Comparison of ENCODE assay signal across 8 cellular contexts in the genomic region with DNA sequence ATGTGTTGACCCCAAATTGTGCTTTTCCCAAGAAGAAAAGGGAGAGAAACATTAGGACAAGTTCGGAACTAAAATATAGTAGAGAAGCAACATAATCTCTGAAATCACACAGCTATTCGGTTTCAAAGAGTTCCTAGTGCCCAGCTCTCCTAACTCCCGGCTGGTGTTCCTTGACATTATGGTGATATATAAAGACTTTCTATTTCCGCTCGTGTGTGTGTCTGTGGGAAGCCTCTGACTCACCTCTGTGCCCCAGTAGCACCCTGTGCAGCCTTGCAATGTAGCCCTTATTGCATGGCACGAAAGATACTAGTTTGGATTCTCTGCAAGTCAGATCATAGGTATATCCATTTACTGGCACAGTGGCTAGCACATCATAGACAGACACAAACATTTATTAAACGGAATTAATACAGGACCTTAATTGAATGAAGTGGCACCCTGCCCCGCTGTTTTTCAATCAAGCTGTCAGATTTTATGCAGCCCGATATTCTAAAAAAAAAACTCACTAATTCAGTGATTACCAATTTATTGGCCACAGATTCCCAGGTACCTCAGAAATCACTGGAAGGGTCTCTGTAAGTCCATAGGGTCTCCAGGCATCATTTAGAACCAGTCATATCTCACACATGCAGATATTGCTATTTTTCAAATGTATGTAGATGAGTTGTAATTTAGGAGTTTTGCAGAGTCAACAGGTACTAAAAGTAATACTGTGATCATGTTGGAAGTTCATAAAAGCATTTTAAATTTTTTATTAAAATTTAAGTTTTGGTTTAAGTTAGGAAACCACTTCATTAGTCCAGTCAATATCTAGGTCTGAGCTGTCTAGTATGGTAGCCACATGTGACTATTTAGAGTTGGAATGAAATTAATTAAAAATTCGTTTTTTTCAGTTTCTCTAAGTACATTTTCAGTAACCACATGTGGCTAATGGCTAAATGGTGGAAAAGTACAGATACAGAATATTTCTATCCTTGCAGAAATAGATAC. TPM values are rescaled to one million over a fixed set of nuclear protein-coding genes. Genes with fewer than 3 reads are reported as not detected.
DNase-seq lines count a peak whose midpoint lies in the region; ATAC-seq, FAIRE-seq and TF ChIP-seq lines count a peak whose summit lies in the region.

No MANE protein-coding gene starts in this region.

- ATAC-seq in GM21717 (IDR thresholded peaks at IDR 0.05; ENCODE audit: unreplicated experiment) (no peak), GM18498 (IDR thresholded peaks at IDR 0.05; ENCODE audit: unreplicated experiment) (no peak), HG03108 (IDR thresholded peaks at IDR 0.05; ENCODE audit: unreplicated experiment) (no peak)

- no peak for TF ChIP-seq CTCF in HEK293 (tag by site-specific recombination; IDR thresholded peaks at IDR 0.05)

- FAIRE-seq in small intestine (lab: Jason Lieb, UNC): no peak

- H3K27me3 ChIP-seq in small intestine (ENCODE audit: control insufficient read depth in 2 of 2, insufficient read depth in 2 of 2, low read length in 2 of 2): no peaks in the 10 kb centered on the region

- DNase-seq in AG08395 (ENCODE audit: low spot score) (peak; percentile 18), amniotic epithelial cell (ENCODE audit: low read depth) (peak; percentile 65), small intestine (peak; percentile 6)

- peak overlapping the region; percentile 83 for H3K4me3 ChIP-seq in HEK293 (ENCODE audit: low read depth, low read length)
- peak overlapping the region; percentile 70 for H3K4me3 ChIP-seq in iPS-11a (ENCODE audit: low read depth, low read length)
- H3K4me3 ChIP-seq in small intestine (ENCODE audit: low read depth in 1 of 2, low read length in 2 of 2): no peak overlapping the region

- POLR2A ChIA-PET in HEK293 (lab: Yijun Ruan, JAX): interaction anchor here (0.5 to 1.3 kb wide), 2 partner anchors 12 kb away, joined by 3 to 5 read pairs; no protein-coding TSS in a partner anchor

- H3K9me3 ChIP-seq in HEK293 (ENCODE audit: control insufficient read depth, insufficient read depth, low read depth, low read length) (no peaks in the 10 kb centered on the region), small intestine (ENCODE audit: control insufficient read depth, low read depth) (no peaks in the 10 kb centered on the region)

- H3K36me3 ChIP-seq in HEK293 (ENCODE audit: control insufficient read depth in 2 of 2, insufficient read depth in 1 of 2, low read length in 2 of 2): peaks cover 0 to 6% of the 10 kb centered on the region in 2 experiments; a peak in 2 of 3 replicates
- H3K36me3 ChIP-seq in small intestine (ENCODE audit: control insufficient read depth in 2 of 2, insufficient read depth in 2 of 2, low read length in 2 of 2): no peaks in the 10 kb centered on the region

- H3K4me1 ChIP-seq in HEK293 (ENCODE audit: control insufficient read depth, insufficient read depth, low read length): no peaks in the 10 kb centered on the region
- no peaks in the 10 kb centered on the region for H3K4me1 ChIP-seq in small intestine (ENCODE audit: control insufficient read depth in 2 of 2, insufficient read depth in 1 of 2, low read depth in 1 of 2, low read length in 1 of 2)

- 20 to 25% (median 23%) methylated on average over 10 of the region's 10 CpGs for WGBS in small intestine, 3 donors

- CTCF ChIA-PET in HEK293 (lab: Yijun Ruan, JAX): no interaction called here

- H3K27ac ChIP-seq in HEK293 (ENCODE audit: extremely low read depth, low read depth, low read length): peak overlapping the region; percentile 62; the same call in 1 of the 2 replicates
- peak overlapping the region in 1 of 2 donors; percentile 57 for H3K27ac ChIP-seq in small intestine (ENCODE audit: low read depth in 1 of 2, low read length in 1 of 2)

TF ChIP-seq in HEK293, 187 proteins besides CTCF, POLR2A, EP300 and RAD21:
- TF ChIP-seq INSM2 (tag by site-specific recombination; IDR thresholded peaks at IDR 0.05) (no peak), ZNF610 (tag by site-specific recombination; IDR thresholded peaks at IDR 0.05; ENCODE audit: borderline replicate concordance) (no peak), ZNF37A (tag by site-specific recombination; IDR thresholded peaks at IDR 0.05) (no peak), ZNF423 (tag by site-specific recombination; IDR thresholded peaks at IDR 0.05) (no peak), ZNF785 (tag by site-specific recombination; IDR thresholded peaks at IDR 0.05) (no peak), ZNF175 (tag by site-specific recombination; IDR thresholded peaks at IDR 0.05) (no peak), ZNF19 (tag by site-specific recombination; IDR thresholded peaks at IDR 0.05; ENCODE audit: low read depth) (no peak), ZNF157 (tag by site-specific recombination; IDR thresholded peaks at IDR 0.05) (no peak), ZNF76 (tag by site-specific recombination; IDR thresholded peaks at IDR 0.05; ENCODE audit: borderline replicate concordance, low read depth) (0 out of 2 replicates have a peak, but pooled peaks have one; percentile 2), ZNF114 (tag by site-specific recombination; IDR thresholded peaks at IDR 0.05) (no peak), ZNF155 (tag by site-specific recombination; IDR thresholded peaks at IDR 0.05) (no peak), ZNF670 (tag by site-specific recombination; IDR thresholded peaks at IDR 0.05; ENCODE audit: low read depth) (no peak), ZNF561 (tag by site-specific recombination; IDR thresholded peaks at IDR 0.05; ENCODE audit: borderline replicate concordance) (no peak), ZBTB8A (tag by site-specific recombination; IDR thresholded peaks at IDR 0.05) (peak; percentile 16; the same call in 1 of the 2 replicates), ZNF416 (tag by site-specific recombination; IDR thresholded peaks at IDR 0.05) (no peak), RBAK (tag by site-specific recombination; IDR thresholded peaks at IDR 0.05) (no peak), ZBTB20 (tag by site-specific recombination; IDR thresholded peaks at IDR 0.05) (0 out of 2 replicates have a peak, but pooled peaks have one; percentile 6), ZNF354C (tag by site-specific recombination; IDR thresholded peaks at IDR 0.05; ENCODE audit: borderline replicate concordance, low read depth) (no peak), ZFP37 (tag by site-specific recombination; IDR thresholded peaks at IDR 0.05) (no peak), GLI4 (tag by site-specific recombination; IDR thresholded peaks at IDR 0.05) (no peak), ZNF404 (tag by site-specific recombination; IDR thresholded peaks at IDR 0.05) (no peak), ZNF394 (tag by site-specific recombination; IDR thresholded peaks at IDR 0.05; ENCODE audit: borderline replicate concordance) (no peak), MEIS1 (CRISPR knock-in tag; IDR thresholded peaks at IDR 0.05; ENCODE audit: borderline replicate concordance) (no peak)
- TF ChIP-seq, protein P1, sequence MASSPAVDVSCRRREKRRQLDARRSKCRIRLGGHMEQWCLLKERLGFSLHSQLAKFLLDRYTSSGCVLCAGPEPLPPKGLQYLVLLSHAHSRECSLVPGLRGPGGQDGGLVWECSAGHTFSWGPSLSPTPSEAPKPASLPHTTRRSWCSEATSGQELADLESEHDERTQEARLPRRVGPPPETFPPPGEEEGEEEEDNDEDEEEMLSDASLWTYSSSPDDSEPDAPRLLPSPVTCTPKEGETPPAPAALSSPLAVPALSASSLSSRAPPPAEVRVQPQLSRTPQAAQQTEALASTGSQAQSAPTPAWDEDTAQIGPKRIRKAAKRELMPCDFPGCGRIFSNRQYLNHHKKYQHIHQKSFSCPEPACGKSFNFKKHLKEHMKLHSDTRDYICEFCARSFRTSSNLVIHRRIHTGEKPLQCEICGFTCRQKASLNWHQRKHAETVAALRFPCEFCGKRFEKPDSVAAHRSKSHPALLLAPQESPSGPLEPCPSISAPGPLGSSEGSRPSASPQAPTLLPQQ (tag by site-specific recombination; IDR thresholded peaks at IDR 0.05): no peak
- TF ChIP-seq, protein P2, sequence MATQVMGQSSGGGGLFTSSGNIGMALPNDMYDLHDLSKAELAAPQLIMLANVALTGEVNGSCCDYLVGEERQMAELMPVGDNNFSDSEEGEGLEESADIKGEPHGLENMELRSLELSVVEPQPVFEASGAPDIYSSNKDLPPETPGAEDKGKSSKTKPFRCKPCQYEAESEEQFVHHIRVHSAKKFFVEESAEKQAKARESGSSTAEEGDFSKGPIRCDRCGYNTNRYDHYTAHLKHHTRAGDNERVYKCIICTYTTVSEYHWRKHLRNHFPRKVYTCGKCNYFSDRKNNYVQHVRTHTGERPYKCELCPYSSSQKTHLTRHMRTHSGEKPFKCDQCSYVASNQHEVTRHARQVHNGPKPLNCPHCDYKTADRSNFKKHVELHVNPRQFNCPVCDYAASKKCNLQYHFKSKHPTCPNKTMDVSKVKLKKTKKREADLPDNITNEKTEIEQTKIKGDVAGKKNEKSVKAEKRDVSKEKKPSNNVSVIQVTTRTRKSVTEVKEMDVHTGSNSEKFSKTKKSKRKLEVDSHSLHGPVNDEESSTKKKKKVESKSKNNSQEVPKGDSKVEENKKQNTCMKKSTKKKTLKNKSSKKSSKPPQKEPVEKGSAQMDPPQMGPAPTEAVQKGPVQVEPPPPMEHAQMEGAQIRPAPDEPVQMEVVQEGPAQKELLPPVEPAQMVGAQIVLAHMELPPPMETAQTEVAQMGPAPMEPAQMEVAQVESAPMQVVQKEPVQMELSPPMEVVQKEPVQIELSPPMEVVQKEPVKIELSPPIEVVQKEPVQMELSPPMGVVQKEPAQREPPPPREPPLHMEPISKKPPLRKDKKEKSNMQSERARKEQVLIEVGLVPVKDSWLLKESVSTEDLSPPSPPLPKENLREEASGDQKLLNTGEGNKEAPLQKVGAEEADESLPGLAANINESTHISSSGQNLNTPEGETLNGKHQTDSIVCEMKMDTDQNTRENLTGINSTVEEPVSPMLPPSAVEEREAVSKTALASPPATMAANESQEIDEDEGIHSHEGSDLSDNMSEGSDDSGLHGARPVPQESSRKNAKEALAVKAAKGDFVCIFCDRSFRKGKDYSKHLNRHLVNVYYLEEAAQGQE (tag by site-specific recombination; IDR thresholded peaks at IDR 0.05): no peak

RNA-seq across cellular contexts. Expression of gene SFTPD, which starts 43.3 kb away (rescaled TPM):
- polyA plus RNA-seq in small intestine: 1 to 10 TPM in 1 of 3 donors, under 1 TPM in 2; 0.18 to 1.1 (median 0.81) TPM

Comparison
In these comparisons a context has a peak if more than half of its experiments do, and no peak if none do; other contexts are left out.
1. DNase-seq: peak in every context shown above with its lines; median percentile 65 in amniotic epithelial cell; 18 in AG08395; 6 in small intestine.
2. H3K4me3 ChIP-seq: peak in HEK293 (single experiment) and iPS-11a (single experiment); none in small intestine (0 of 2).